Comparison of ENCODE assay signal across 1 cellular context in the genomic region with DNA sequence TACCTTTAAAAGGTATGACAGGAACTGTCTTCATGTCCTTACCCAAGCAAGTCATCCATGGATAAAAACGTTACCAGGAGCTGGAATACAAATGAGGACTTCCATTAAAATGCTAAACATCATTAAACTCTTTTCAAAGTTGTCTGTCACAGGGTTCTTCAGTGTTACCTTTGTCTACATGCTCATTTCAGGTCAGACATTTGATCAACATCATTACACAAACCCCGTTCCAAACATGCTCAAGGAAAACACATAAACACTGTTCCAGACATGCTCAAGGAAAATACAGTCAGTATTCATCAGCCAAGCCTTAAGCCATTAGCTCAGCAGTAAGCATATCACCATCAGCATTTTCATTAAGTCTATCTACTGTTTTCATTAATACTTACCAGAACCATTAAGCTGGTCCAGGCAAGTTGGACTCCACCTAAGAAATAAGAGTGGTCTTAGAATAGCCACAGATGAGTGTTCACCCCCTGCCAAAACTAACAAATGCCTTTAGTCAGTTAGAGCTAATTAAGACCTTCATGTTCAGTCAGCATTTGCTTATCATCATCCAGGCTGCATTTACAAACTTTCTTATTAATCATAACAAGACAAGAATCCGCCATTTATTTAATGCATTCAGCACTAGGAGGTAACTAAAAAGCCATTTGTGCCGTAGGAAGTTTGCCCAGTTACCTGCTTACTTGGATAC.
TF ChIP-seq lines count a peak whose summit lies in the region.

No MANE protein-coding gene starts in this region.

TF ChIP-seq in K562, 482 proteins besides CTCF, POLR2A, EP300 and RAD21 (continues in another document):
- TF ChIP-seq NR4A1 (CRISPR knock-in tag; IDR thresholded peaks at IDR 0.05), result no peak
- no peak for TF ChIP-seq NR4A1 (tag; IDR thresholded peaks at IDR 0.05)
- no peak for TF ChIP-seq SAP30 (IDR thresholded peaks at IDR 0.05; ENCODE audit: borderline replicate concordance, insufficient read depth, low read depth, low read length, poor library complexity, severe bottlenecking)
- no peak for TF ChIP-seq MBD1 (CRISPR knock-in tag; IDR thresholded peaks at IDR 0.05)
- TF ChIP-seq ZNF175 (CRISPR knock-in tag; IDR thresholded peaks at IDR 0.05; ENCODE audit: low read depth), result no peak
- TF ChIP-seq TCF3 (CRISPR knock-in tag; IDR thresholded peaks at IDR 0.05), result no peak
- TF ChIP-seq TOE1 (IDR thresholded peaks at IDR 0.05; ENCODE audit: borderline replicate concordance), result no peak
- 0 out of 2 replicates have a peak, but pooled peaks have one; percentile 40 for TF ChIP-seq TOE1 (CRISPR knock-in tag; IDR thresholded peaks at IDR 0.05; ENCODE audit: borderline replicate concordance, low read depth)
- TF ChIP-seq HES1 (IDR thresholded peaks at IDR 0.05; ENCODE audit: low read depth), result no peak
- peak; percentile 78 for TF ChIP-seq FUS (optimal IDR thresholded peaks at IDR 0.05; ENCODE audit: low read depth, low read length)
- no peak for TF ChIP-seq ZNF696 (CRISPR knock-in tag; conservative IDR thresholded peaks at IDR 0.05)
- 0 out of 2 replicates have a peak, but pooled peaks have one; percentile 20 for TF ChIP-seq HMGXB4 (CRISPR knock-in tag; IDR thresholded peaks at IDR 0.05)
- peak; percentile 67 for TF ChIP-seq RBFOX2 (IDR thresholded peaks at IDR 0.05; ENCODE audit: low read depth, low read length)
- TF ChIP-seq SMAD1 (IDR thresholded peaks at IDR 0.05; ENCODE audit: low read depth, low read length, partially characterized antibody), result peak; percentile 9
- no peak for TF ChIP-seq STAT5A (IDR thresholded peaks at IDR 0.05; ENCODE audit: borderline replicate concordance, low read length)
- TF ChIP-seq, protein P1, sequence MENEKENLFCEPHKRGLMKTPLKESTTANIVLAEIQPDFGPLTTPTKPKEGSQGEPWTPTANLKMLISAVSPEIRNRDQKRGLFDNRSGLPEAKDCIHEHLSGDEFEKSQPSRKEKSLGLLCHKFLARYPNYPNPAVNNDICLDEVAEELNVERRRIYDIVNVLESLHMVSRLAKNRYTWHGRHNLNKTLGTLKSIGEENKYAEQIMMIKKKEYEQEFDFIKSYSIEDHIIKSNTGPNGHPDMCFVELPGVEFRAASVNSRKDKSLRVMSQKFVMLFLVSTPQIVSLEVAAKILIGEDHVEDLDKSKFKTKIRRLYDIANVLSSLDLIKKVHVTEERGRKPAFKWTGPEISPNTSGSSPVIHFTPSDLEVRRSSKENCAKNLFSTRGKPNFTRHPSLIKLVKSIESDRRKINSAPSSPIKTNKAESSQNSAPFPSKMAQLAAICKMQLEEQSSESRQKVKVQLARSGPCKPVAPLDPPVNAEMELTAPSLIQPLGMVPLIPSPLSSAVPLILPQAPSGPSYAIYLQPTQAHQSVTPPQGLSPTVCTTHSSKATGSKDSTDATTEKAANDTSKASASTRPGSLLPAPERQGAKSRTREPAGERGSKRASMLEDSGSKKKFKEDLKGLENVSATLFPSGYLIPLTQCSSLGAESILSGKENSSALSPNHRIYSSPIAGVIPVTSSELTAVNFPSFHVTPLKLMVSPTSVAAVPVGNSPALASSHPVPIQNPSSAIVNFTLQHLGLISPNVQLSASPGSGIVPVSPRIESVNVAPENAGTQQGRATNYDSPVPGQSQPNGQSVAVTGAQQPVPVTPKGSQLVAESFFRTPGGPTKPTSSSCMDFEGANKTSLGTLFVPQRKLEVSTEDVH (IDR thresholded peaks at IDR 0.05; ENCODE audit: low read depth, partially characterized antibody), result no peak
- TF ChIP-seq HNRNPH1 (optimal IDR thresholded peaks at IDR 0.05; ENCODE audit: low read depth, low read length), result no peak
- no peak for TF ChIP-seq RNF2 (IDR thresholded peaks at IDR 0.05)
- TF ChIP-seq ZBTB7A (IDR thresholded peaks at IDR 0.05; ENCODE audit: borderline replicate concordance, control insufficient read depth, low read depth, low read length), result no peak
- no peak for TF ChIP-seq ZNF347 (CRISPR knock-in tag; IDR thresholded peaks at IDR 0.05; ENCODE audit: low read depth)
- TF ChIP-seq GABPB1 (CRISPR knock-in tag; IDR thresholded peaks at IDR 0.05), result 0 out of 2 replicates have a peak, but pooled peaks have one; percentile 14
- 0 out of 2 replicates have a peak, but pooled peaks have one; percentile 60 for TF ChIP-seq THRB (CRISPR knock-in tag; conservative IDR thresholded peaks at IDR 0.05)
- TF ChIP-seq PURB (CRISPR knock-in tag; IDR thresholded peaks at IDR 0.05; ENCODE audit: low read depth), result no peak
- TF ChIP-seq CHD1 (IDR thresholded peaks at IDR 0.05; ENCODE audit: low read length), result no peak
- TF ChIP-seq, protein P2, sequence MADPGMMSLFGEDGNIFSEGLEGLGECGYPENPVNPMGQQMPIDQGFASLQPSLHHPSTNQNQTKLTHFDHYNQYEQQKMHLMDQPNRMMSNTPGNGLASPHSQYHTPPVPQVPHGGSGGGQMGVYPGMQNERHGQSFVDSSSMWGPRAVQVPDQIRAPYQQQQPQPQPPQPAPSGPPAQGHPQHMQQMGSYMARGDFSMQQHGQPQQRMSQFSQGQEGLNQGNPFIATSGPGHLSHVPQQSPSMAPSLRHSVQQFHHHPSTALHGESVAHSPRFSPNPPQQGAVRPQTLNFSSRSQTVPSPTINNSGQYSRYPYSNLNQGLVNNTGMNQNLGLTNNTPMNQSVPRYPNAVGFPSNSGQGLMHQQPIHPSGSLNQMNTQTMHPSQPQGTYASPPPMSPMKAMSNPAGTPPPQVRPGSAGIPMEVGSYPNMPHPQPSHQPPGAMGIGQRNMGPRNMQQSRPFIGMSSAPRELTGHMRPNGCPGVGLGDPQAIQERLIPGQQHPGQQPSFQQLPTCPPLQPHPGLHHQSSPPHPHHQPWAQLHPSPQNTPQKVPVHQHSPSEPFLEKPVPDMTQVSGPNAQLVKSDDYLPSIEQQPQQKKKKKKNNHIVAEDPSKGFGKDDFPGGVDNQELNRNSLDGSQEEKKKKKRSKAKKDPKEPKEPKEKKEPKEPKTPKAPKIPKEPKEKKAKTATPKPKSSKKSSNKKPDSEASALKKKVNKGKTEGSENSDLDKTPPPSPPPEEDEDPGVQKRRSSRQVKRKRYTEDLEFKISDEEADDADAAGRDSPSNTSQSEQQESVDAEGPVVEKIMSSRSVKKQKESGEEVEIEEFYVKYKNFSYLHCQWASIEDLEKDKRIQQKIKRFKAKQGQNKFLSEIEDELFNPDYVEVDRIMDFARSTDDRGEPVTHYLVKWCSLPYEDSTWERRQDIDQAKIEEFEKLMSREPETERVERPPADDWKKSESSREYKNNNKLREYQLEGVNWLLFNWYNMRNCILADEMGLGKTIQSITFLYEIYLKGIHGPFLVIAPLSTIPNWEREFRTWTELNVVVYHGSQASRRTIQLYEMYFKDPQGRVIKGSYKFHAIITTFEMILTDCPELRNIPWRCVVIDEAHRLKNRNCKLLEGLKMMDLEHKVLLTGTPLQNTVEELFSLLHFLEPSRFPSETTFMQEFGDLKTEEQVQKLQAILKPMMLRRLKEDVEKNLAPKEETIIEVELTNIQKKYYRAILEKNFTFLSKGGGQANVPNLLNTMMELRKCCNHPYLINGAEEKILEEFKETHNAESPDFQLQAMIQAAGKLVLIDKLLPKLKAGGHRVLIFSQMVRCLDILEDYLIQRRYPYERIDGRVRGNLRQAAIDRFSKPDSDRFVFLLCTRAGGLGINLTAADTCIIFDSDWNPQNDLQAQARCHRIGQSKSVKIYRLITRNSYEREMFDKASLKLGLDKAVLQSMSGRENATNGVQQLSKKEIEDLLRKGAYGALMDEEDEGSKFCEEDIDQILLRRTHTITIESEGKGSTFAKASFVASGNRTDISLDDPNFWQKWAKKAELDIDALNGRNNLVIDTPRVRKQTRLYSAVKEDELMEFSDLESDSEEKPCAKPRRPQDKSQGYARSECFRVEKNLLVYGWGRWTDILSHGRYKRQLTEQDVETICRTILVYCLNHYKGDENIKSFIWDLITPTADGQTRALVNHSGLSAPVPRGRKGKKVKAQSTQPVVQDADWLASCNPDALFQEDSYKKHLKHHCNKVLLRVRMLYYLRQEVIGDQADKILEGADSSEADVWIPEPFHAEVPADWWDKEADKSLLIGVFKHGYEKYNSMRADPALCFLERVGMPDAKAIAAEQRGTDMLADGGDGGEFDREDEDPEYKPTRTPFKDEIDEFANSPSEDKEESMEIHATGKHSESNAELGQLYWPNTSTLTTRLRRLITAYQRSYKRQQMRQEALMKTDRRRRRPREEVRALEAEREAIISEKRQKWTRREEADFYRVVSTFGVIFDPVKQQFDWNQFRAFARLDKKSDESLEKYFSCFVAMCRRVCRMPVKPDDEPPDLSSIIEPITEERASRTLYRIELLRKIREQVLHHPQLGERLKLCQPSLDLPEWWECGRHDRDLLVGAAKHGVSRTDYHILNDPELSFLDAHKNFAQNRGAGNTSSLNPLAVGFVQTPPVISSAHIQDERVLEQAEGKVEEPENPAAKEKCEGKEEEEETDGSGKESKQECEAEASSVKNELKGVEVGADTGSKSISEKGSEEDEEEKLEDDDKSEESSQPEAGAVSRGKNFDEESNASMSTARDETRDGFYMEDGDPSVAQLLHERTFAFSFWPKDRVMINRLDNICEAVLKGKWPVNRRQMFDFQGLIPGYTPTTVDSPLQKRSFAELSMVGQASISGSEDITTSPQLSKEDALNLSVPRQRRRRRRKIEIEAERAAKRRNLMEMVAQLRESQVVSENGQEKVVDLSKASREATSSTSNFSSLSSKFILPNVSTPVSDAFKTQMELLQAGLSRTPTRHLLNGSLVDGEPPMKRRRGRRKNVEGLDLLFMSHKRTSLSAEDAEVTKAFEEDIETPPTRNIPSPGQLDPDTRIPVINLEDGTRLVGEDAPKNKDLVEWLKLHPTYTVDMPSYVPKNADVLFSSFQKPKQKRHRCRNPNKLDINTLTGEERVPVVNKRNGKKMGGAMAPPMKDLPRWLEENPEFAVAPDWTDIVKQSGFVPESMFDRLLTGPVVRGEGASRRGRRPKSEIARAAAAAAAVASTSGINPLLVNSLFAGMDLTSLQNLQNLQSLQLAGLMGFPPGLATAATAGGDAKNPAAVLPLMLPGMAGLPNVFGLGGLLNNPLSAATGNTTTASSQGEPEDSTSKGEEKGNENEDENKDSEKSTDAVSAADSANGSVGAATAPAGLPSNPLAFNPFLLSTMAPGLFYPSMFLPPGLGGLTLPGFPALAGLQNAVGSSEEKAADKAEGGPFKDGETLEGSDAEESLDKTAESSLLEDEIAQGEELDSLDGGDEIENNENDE (IDR thresholded peaks at IDR 0.05; ENCODE audit: low read depth, low read length), result peak; percentile 51
- TF ChIP-seq ZNF551 (CRISPR knock-in tag; IDR thresholded peaks at IDR 0.05), result no peak
- peak; percentile 21 for TF ChIP-seq KDM5B (IDR thresholded peaks at IDR 0.05; ENCODE audit: insufficient replicate concordance, low read depth, low read length)
- TF ChIP-seq ETS2 (tag; IDR thresholded peaks at IDR 0.05; ENCODE audit: borderline replicate concordance, poor library complexity, severe bottlenecking), result no peak
- peak; percentile 37; the same call in 1 of the 2 replicates for TF ChIP-seq POLR2AphosphoS5 (IDR thresholded peaks at IDR 0.05; ENCODE audit: control insufficient read depth, insufficient read depth, low read depth, low read length)
- no peak for TF ChIP-seq NELFE (IDR thresholded peaks at IDR 0.05; ENCODE audit: insufficient read depth, insufficient read length)
- TF ChIP-seq HDAC2 (IDR thresholded peaks at IDR 0.05), result no peak
- no peak for TF ChIP-seq LCOR (CRISPR knock-in tag; IDR thresholded peaks at IDR 0.05)
- TF ChIP-seq ZNF277 (CRISPR knock-in tag; IDR thresholded peaks at IDR 0.05; ENCODE audit: borderline replicate concordance), result no peak
- no peak for TF ChIP-seq MCM7 (IDR thresholded peaks at IDR 0.05)
- TF ChIP-seq ZNF212 (CRISPR knock-in tag; IDR thresholded peaks at IDR 0.05), result no peak
- TF ChIP-seq CHCHD3 (CRISPR knock-in tag; IDR thresholded peaks at IDR 0.05), result no peak
- no peak for TF ChIP-seq POLR3G (IDR thresholded peaks at IDR 0.05; ENCODE audit: extremely low read depth, insufficient read length, insufficient replicate concordance)
- no peak for TF ChIP-seq KHSRP (IDR thresholded peaks at IDR 0.05)
